In genomic region chr22:19773470-19774040, GRCh38 we compare ENCODE assay signal across 15 cellular contexts. TPM values are rescaled to one million over a fixed set of nuclear protein-coding genes. Genes with fewer than 3 reads are reported as not detected.
"Had no signal": no experiment of that assay in that cellular context is flagged by ENCODE, and none has a peak within 500 bp of the region (broad histone marks: within the 10 kb centered on the region; RNA-seq: fewer than 3 reads in every experiment).

No MANE protein-coding gene starts in this region.

- H3K27ac Mint-ChIP-seq: type B pancreatic cell had no signal

- H3K4me3 Mint-ChIP-seq: type B pancreatic cell had no signal

- H3K4me3 ChIP-seq: ascending aorta, breast epithelium, heart left ventricle had no signal

- DNase-seq: activated CD4-positive, alpha-beta T cell treated with anti-CD3 and anti-CD28 coated beads, Interleukin-2, amount 50 U/mL, for 1 hour; activated naive CD4-positive, alpha-beta T cell; foreskin melanocyte; midbrain; stimulated activated CD4-positive, alpha-beta T cell treated with anti-CD3 and anti-CD28 coated beads, Interleukin-2, amount 100 ng/mL, for 48 hours had no signal

- H3K27me3 ChIP-seq: ascending aorta had no signal

- H3K9me3 Mint-ChIP-seq: type B pancreatic cell had no signal

- H3K27ac ChIP-seq: ascending aorta, epithelial cell of prostate, heart left ventricle had no signal

- H3K9me3 ChIP-seq: ascending aorta, breast epithelium, heart left ventricle had no signal

- H3K4me1 ChIP-seq: ascending aorta, breast epithelium had no signal

- H3K36me3 ChIP-seq: ascending aorta, breast epithelium, heart left ventricle had no signal

- H3K36me3 Mint-ChIP-seq: stimulated activated naive B cell treated with anti-CD40 and anti-IgM and Interleukin-4, amounts not matched to agents 10 μg/mL and 1 μg/mL and 100 μg/mL, for 72 hours; type B pancreatic cell had no signal

RNA-seq across cellular contexts. Expression of gene TBX1, which starts 13.0 kb away (rescaled TPM):
- total RNA-seq: activated CD8-positive, alpha-beta memory T cell treated with anti-CD3 and anti-CD28 coated beads for 36 hours; ascending aorta; fibroblast of lung had no signal
- polyA plus RNA-seq: fibroblast of lung, neural cell had no signal

RNA-seq across cellular contexts. Expression of gene GP1BB, which starts 50.2 kb away (rescaled TPM):
- total RNA-seq: T-helper 2 cell treated with Interferon-gamma antibody and Interleukin-4, amounts not matched to agents 100 ng/mL and 5 ng/mL, for 36 hours had no signal

RNA-seq across cellular contexts. Expression of gene SEPTIN5, which starts 59.3 kb away (rescaled TPM):
- total RNA-seq: T-helper 2 cell treated with Interferon-gamma antibody and Interleukin-4, amounts not matched to agents 100 ng/mL and 5 ng/mL, for 36 hours had no signal
